9 cellular contexts compared by ENCODE assay signal in the genomic region with DNA sequence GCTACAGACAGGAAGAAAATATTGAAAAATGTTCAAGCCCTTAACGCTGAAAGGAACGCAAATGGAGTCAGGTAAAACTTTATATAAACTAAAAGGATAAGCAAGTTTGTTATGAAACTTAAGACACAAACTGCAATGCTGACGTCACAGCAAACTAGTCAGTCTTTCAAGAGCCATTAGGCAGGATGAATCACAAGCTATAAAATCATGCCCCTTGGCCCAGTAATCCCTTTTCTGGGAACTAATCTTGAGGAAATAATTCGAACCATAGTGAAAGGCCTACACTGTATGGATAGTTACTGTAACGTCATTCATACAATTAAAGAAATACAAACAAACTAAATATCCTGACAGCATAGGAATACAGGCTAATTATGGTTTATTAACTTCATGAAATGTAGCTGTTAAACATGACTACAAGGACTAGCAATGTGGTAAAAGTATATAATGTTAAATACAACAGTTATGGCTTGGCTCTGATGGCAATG. TPM values are rescaled to one million over a fixed set of nuclear protein-coding genes. Genes with fewer than 3 reads are reported as not detected.
DNase-seq lines count a peak whose midpoint lies in the region; ATAC-seq and TF ChIP-seq lines count a peak whose summit lies in the region.
"Had no signal": no experiment of that assay in that cellular context is flagged by ENCODE, and none has a peak within 500 bp of the region (broad histone marks: within the 10 kb centered on the region; RNA-seq: fewer than 3 reads in every experiment).

No MANE protein-coding gene starts in this region.

- no peaks in the 10 kb centered on the region for H3K9me3 ChIP-seq in Panc1 (ENCODE audit: control insufficient read depth, insufficient read depth, low read depth, low read length)
- no peaks in the 10 kb centered on the region for H3K9me3 ChIP-seq in prostate gland
- no peaks in the 10 kb centered on the region for H3K9me3 ChIP-seq in CD8-positive, alpha-beta T cell (ENCODE audit: low read length)

- no peak for TF ChIP-seq POLR2A in prostate gland (IDR thresholded peaks at IDR 0.05)

- H3K27me3 Mint-ChIP-seq in CD8-positive, alpha-beta T cell (ENCODE audit: low read depth): no peaks in the 10 kb centered on the region

- no peak overlapping the region for H3K4me3 Mint-ChIP-seq in CD8-positive, alpha-beta T cell

- no peaks in the 10 kb centered on the region for H3K27me3 ChIP-seq in Panc1 (ENCODE audit: control insufficient read depth, insufficient read depth, low read length)
- H3K27me3 ChIP-seq in prostate gland (replicated peaks; ENCODE audit: insufficient read depth): no peaks in the 10 kb centered on the region
- H3K27me3 ChIP-seq in CD8-positive, alpha-beta T cell (ENCODE audit: insufficient read depth, low read length): no peaks in the 10 kb centered on the region

- DNase-seq in GM03348 (ENCODE audit: low spot score) (peak; percentile 72), Panc1 (ENCODE audit: low read depth, low spot score) (peak; percentile 41), epithelial cell of prostate (ENCODE audit: low read depth, low spot score) (peak; percentile 96), prostate gland (ENCODE audit: low spot score) (peak; percentile 59), NCI-H1048 (lab: John Stamatoyannopoulos, UW) (no peak), 8988T (no peak), Kasumi-1 (lab: John Stamatoyannopoulos, UW) (no peak)
- DNase-seq in CD8-positive, alpha-beta T cell: no peak
- DNase-seq: NCI-H2029 had no signal

- H3K4me1 Mint-ChIP-seq in CD8-positive, alpha-beta T cell (ENCODE audit: low read depth): peaks cover 15% of the 10 kb centered on the region

- no peaks in the 10 kb centered on the region for H3K9me3 Mint-ChIP-seq in CD8-positive, alpha-beta T cell

- in situ Hi-C loops in Panc1 (cut with HindIII; ENCODE audit: low pct_unique_long_range_greater_than_20kb, low sequenced_read_pairs): no loop called here

- BruUV-seq in Panc1 (replicated peaks; lab: Mats Ljungman, UMichigan): no TSS peak

- H3K4me3 ChIP-seq in Panc1 (ENCODE audit: low read depth in 2 of 2, low read length in 2 of 2) (no peak overlapping the region), prostate gland (no peak overlapping the region)
- no peak overlapping the region for H3K4me3 ChIP-seq in CD8-positive, alpha-beta T cell (ENCODE audit: low read depth, low read length)

- H3K27ac ChIP-seq in Panc1 (ENCODE audit: low read length) (no peak overlapping the region), epithelial cell of prostate (peak overlapping the region; percentile 11), prostate gland (no peak overlapping the region)
- no peak overlapping the region for H3K27ac ChIP-seq in CD8-positive, alpha-beta T cell (ENCODE audit: low read depth, low read length)

- H3K36me3 ChIP-seq in Panc1 (ENCODE audit: control insufficient read depth, insufficient read depth, low read length) (peaks cover 6% of the 10 kb centered on the region; the same call in 1 of the 2 replicates), prostate gland (no peaks in the 10 kb centered on the region)
- H3K36me3 ChIP-seq in CD8-positive, alpha-beta T cell (ENCODE audit: insufficient read depth, low read length): no peaks in the 10 kb centered on the region

- intact Hi-C loops in Panc1 (cut with micrococcal nuclease; ENCODE audit: unreplicated experiment): no loop called here
- intact Hi-C loops in prostate gland (cut with DNase I): no loop called here
- intact Hi-C loops in CD8-positive, alpha-beta T cell (cut with DNase I, micrococcal nuclease): no loop called here

- CTCF ChIA-PET in Panc1 (lab: Charles Lee): interaction anchor here (2.2 kb wide), 1 partner anchor 43 kb away, joined by 4 read pairs; the partner anchor contains the start of gene HINT3
- CTCF ChIA-PET in CD8-positive, alpha-beta T cell (lab: Charles Lee): no interaction called here

- peak; percentile 77; the same call in 1 of the 2 replicates for ATAC-seq in Panc1
- no peak for ATAC-seq in CD8-positive, alpha-beta T cell

- 0 out of 2 replicates have a peak, but pooled peaks cover 3% of the 10 kb centered on the region for H3K4me1 ChIP-seq in Panc1 (ENCODE audit: control insufficient read depth, insufficient read depth, low read length)
- no peaks in the 10 kb centered on the region for H3K4me1 ChIP-seq in prostate gland (replicated peaks)
- peaks cover 4% of the 10 kb centered on the region for H3K4me1 ChIP-seq in CD8-positive, alpha-beta T cell (ENCODE audit: insufficient read depth, low read length)

- POLR2A ChIA-PET in Panc1 (lab: Charles Lee): no interaction called here
- POLR2A ChIA-PET in CD8-positive, alpha-beta T cell (lab: Charles Lee): interaction anchor here (1.4 kb wide), 1 partner anchor 16 kb away, joined by 3 read pairs; no protein-coding TSS in a partner anchor

- no peak overlapping the region for H3K27ac Mint-ChIP-seq in CD8-positive, alpha-beta T cell

- WGBS in prostate gland: 25% methylated on average over 5 of the region's 5 CpGs

- H3K36me3 Mint-ChIP-seq in CD8-positive, alpha-beta T cell: peaks cover 68% of the 10 kb centered on the region

- TF ChIP-seq CTCF in Panc1 (IDR thresholded peaks at IDR 0.05) (no peak), prostate gland (IDR thresholded peaks at IDR 0.05) (no peak)
- TF ChIP-seq CTCF in CD8-positive, alpha-beta T cell (IDR thresholded peaks at IDR 0.05): no peak

RNA-seq across cellular contexts. Expression of gene HINT3, which starts 42.7 kb away (rescaled TPM):
- 11.5 TPM for total RNA-seq in Panc1 (2021; ENCODE audit: unreplicated experiment)
- 8.8 TPM for polyA plus RNA-seq in Panc1 (2012; ENCODE audit: insufficient read length)
- 10 to 100 TPM; 29.5 to 40.9 TPM for total RNA-seq in prostate gland
- total RNA-seq in CD8-positive, alpha-beta T cell: 10 to 100 TPM; 14.2 to 15.4 TPM

Comparison
In these comparisons a context has a peak if more than half of its experiments do, and no peak if none do; other contexts are left out.
1. DNase-seq: peak in GM03348 (single experiment), Panc1 (single experiment), epithelial cell of prostate (single experiment) and prostate gland (single experiment); none in NCI-H1048 (single experiment), CD8-positive, alpha-beta T cell (0 of 7), 8988T (single experiment) and Kasumi-1 (0 of 2).